Comparison of ENCODE assay signal across 15 cellular contexts in the genomic region with DNA sequence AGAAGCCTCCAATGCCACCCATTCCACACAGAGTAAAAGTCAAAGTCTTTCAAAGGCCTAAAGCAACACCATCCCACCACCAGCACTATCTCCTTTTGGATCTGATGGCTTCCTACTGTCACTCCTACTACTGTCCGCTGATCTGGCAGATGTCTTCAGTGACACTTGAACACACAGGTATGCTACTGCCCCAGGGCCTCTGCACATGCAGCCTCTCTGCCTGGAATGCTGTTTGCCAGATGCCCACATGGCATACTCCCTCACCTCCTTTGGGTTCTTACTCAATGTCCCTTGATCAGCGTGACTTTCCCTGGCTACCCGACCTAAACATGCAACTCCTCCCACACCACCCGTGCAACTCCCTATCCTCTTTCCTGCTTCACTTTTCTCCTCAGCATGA.
DNase-seq lines count a peak whose midpoint lies in the region; ATAC-seq and TF ChIP-seq lines count a peak whose summit lies in the region.
"Had no signal": no experiment of that assay in that cellular context is flagged by ENCODE, and none has a peak within 500 bp of the region (broad histone marks: within the 10 kb centered on the region; RNA-seq: fewer than 3 reads in every experiment).

No MANE protein-coding gene starts in this region.

- H3K27me3 Mint-ChIP-seq in progenitor cell of endocrine pancreas = peaks cover 3% of the 10 kb centered on the region

- ATAC-seq in left lobe of liver = peak; percentile 12
- ATAC-seq in GM21526 (IDR thresholded peaks at IDR 0.05; ENCODE audit: low FRiP score, unreplicated experiment) = no peak
- ATAC-seq in GM18870 (IDR thresholded peaks at IDR 0.05; ENCODE audit: unreplicated experiment) = no peak
- ATAC-seq: GM12878, GM23338, HCT116 had no signal

- peaks cover 9% of the 10 kb centered on the region for H3K4me1 Mint-ChIP-seq in progenitor cell of endocrine pancreas (ENCODE audit: low read depth)
- H3K4me1 Mint-ChIP-seq: CD14-positive monocyte; CD4-positive, alpha-beta memory T cell had no signal

- H3K9me3 Mint-ChIP-seq in progenitor cell of endocrine pancreas (ENCODE audit: low read depth) = peaks cover 3% of the 10 kb centered on the region
- H3K9me3 Mint-ChIP-seq: GM23338 had no signal

- H3K4me3 Mint-ChIP-seq in progenitor cell of endocrine pancreas (ENCODE audit: low read depth) = no peak overlapping the region
- H3K4me3 Mint-ChIP-seq: CD14-positive monocyte; CD4-positive, alpha-beta memory T cell; GM23338 had no signal

- peak overlapping the region; percentile 44 for H3K27ac Mint-ChIP-seq in progenitor cell of endocrine pancreas
- H3K27ac Mint-ChIP-seq: GM23338 had no signal

- TF ChIP-seq CTCF in progenitor cell of endocrine pancreas (IDR thresholded peaks at IDR 0.05; ENCODE audit: unreplicated experiment) = no peak

- no peaks in the 10 kb centered on the region for H3K36me3 Mint-ChIP-seq in progenitor cell of endocrine pancreas (ENCODE audit: insufficient read depth)
- H3K36me3 Mint-ChIP-seq: CD14-positive monocyte; CD4-positive, alpha-beta memory T cell had no signal

- DNase-seq in ELF-1 (ENCODE audit: low read depth, low spot score) = peak; percentile 24
- peak; percentile 25 for DNase-seq in NCI-H69 (lab: John Stamatoyannopoulos, UW)
- no peak for DNase-seq in left lobe of liver (ENCODE audit: low spot score)
- DNase-seq in progenitor cell of endocrine pancreas (ENCODE audit: low spot score, unreplicated experiment) = no peak
- DNase-seq in UCSD-AML1 (lab: John Stamatoyannopoulos, UW; ENCODE audit: unreplicated experiment) = no peak
- DNase-seq: 8988T; CD4-positive, alpha-beta memory T cell; DMS79 treated with DMSO at 0.1 percent for 48 hours; H7 had no signal

Comparison
In these comparisons a context has a peak if more than half of its experiments do, and no peak if none do; other contexts are left out.
1. DNase-seq: peak in ELF-1 (single experiment) and NCI-H69 (single experiment); none in left lobe of liver (single experiment), progenitor cell of endocrine pancreas (single experiment) and UCSD-AML1 (single experiment).